In genomic region chr3:9280477-9281219, GRCh38 we compare ENCODE assay signal across 1 cellular context.
TF ChIP-seq lines count a peak whose summit lies in the region.

No MANE protein-coding gene starts in this region.

TF ChIP-seq in H1, 55 proteins besides CTCF, POLR2A, EP300 and RAD21 (continued from another document):
- TF ChIP-seq SUZ12 (IDR thresholded peaks at IDR 0.05; ENCODE audit: low read length) (no peak), ASH2L (IDR thresholded peaks at IDR 0.05; ENCODE audit: low read length) (no peak)
TF ChIP-seq in H1: peak in this region for 0.
